21 cellular contexts compared by ENCODE assay signal in the genomic region with DNA sequence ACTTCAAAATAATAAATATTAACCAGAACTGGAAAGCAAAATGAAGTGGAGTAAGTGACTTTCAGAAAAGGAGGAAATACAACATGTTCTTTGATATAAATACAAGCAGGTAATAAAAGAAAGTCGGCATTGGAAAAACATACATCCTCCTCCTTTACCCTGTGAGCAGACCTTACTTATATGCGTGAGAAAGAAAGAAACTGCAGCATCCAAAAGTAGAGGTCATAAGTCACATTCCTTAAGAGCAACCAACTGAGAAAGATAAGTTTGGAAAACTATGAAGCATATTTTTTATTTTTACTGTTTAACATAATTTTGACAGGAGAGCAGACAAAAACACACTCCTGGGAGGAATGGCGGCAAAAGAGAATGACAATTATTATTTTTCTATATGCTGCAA.
DNase-seq lines count a peak whose midpoint lies in the region; ATAC-seq and TF ChIP-seq lines count a peak whose summit lies in the region.
"Had no signal": no experiment of that assay in that cellular context is flagged by ENCODE, and none has a peak within 500 bp of the region (broad histone marks: within the 10 kb centered on the region; RNA-seq: fewer than 3 reads in every experiment).

No MANE protein-coding gene starts in this region.

- CTCF ChIA-PET in A673 (lab: Charles Lee), result no interaction called here
- CTCF ChIA-PET in activated CD4-positive, alpha-beta memory T cell treated with anti-CD3 and anti-CD28 coated beads for 36 hours (lab: Charles Lee), result no interaction called here

- H3K4me1 ChIP-seq in A673 (ENCODE audit: insufficient read depth, low read length, poor library complexity, severe bottlenecking), result peaks cover 51% of the 10 kb centered on the region
- peaks cover 65% of the 10 kb centered on the region for H3K4me1 ChIP-seq in Loucy (ENCODE audit: insufficient read depth, low read length, poor library complexity, severe bottlenecking)
- peaks cover 11% of the 10 kb centered on the region for H3K4me1 ChIP-seq in lower lobe of right lung
- peaks cover 7% of the 10 kb centered on the region for H3K4me1 ChIP-seq in MM.1S (ENCODE audit: low read length)
- H3K4me1 ChIP-seq: A549 had no signal

- no peaks in the 10 kb centered on the region for H3K36me3 Mint-ChIP-seq in activated CD4-positive, alpha-beta memory T cell treated with anti-CD3 and anti-CD28 coated beads for 36 hours
- H3K36me3 Mint-ChIP-seq: T-cell had no signal

- H3K9me3 ChIP-seq in A673 (ENCODE audit: low read depth, low read length, poor library complexity, severe bottlenecking) (no peaks in the 10 kb centered on the region), Loucy (ENCODE audit: insufficient read depth, low read depth, low read length) (no peaks in the 10 kb centered on the region), lower lobe of right lung (no peaks in the 10 kb centered on the region), MM.1S (replicated peaks; ENCODE audit: insufficient read depth, low read length) (no peaks in the 10 kb centered on the region)
- H3K9me3 ChIP-seq: A549, left lung had no signal

- H3F3A ChIP-seq in Loucy (ENCODE audit: low read depth) (peaks cover 11% of the 10 kb centered on the region; the same call in 1 of the 2 replicates), MM.1S (ENCODE audit: insufficient read depth, low read length) (no peaks in the 10 kb centered on the region)

- BruUV-seq in A673 (replicated peaks; lab: Mats Ljungman, UMichigan), result no TSS peak

- peaks cover 35% of the 10 kb centered on the region for H3K4me1 Mint-ChIP-seq in activated CD4-positive, alpha-beta memory T cell treated with anti-CD3 and anti-CD28 coated beads for 36 hours (ENCODE audit: low read depth)

- no peaks in the 10 kb centered on the region for H3K27me3 ChIP-seq in A673 (replicated peaks; ENCODE audit: insufficient read depth, low read depth, low read length, poor library complexity)
- no peaks in the 10 kb centered on the region for H3K27me3 ChIP-seq in Loucy (ENCODE audit: insufficient read depth, low read length, poor library complexity, severe bottlenecking)
- no peaks in the 10 kb centered on the region for H3K27me3 ChIP-seq in lower lobe of right lung (ENCODE audit: low read depth)
- no peaks in the 10 kb centered on the region for H3K27me3 ChIP-seq in MM.1S (replicated peaks; ENCODE audit: insufficient read depth, low read length)
- H3K27me3 ChIP-seq: left lung had no signal

- H3K27ac Mint-ChIP-seq in activated CD4-positive, alpha-beta memory T cell treated with anti-CD3 and anti-CD28 coated beads for 36 hours, result no peak overlapping the region

- H4K20me1 ChIP-seq in Loucy (ENCODE audit: insufficient read depth, low read length, poor library complexity, severe bottlenecking), result no peaks in the 10 kb centered on the region
- no peaks in the 10 kb centered on the region for H4K20me1 ChIP-seq in MM.1S (ENCODE audit: insufficient read depth, low read length)

- no peak for ATAC-seq in lower lobe of right lung
- ATAC-seq: A549, left lung had no signal

- H3K27ac ChIP-seq in A673 (ENCODE audit: low read depth, low read length, poor library complexity, severe bottlenecking), result peak overlapping the region; percentile 66
- peak overlapping the region; percentile 53 for H3K27ac ChIP-seq in lower lobe of right lung
- H3K27ac ChIP-seq in MM.1S (ENCODE audit: low read length), result no peak overlapping the region
- H3K27ac ChIP-seq: A549, GM23248 had no signal

- POLR2A ChIA-PET in A673 (lab: Charles Lee; ENCODE audit: low non-redundant PET), result no interaction called here
- POLR2A ChIA-PET in activated CD4-positive, alpha-beta memory T cell treated with anti-CD3 and anti-CD28 coated beads for 36 hours (lab: Charles Lee), result no interaction called here

- H3K4me3 ChIP-seq in A673 (ENCODE audit: low read depth, low read length, poor library complexity, severe bottlenecking) (no peak overlapping the region), Loucy (ENCODE audit: low read length, poor library complexity, severe bottlenecking) (peak overlapping the region; percentile 69), choroid plexus epithelial cell (ENCODE audit: low read depth, low read length) (no peak overlapping the region), lower lobe of right lung (no peak overlapping the region), MM.1S (ENCODE audit: low read length) (no peak overlapping the region)
- H3K4me3 ChIP-seq: A549, left lung had no signal

- no peak for DNase-seq in A673 (ENCODE audit: low spot score)
- DNase-seq in choroid plexus epithelial cell (ENCODE audit: low read depth), result peak; percentile 62
- DNase-seq in lower lobe of right lung, result no peak
- DNase-seq in MM.1S, result no peak
- DNase-seq in amniotic stem cell (lab: John Stamatoyannopoulos, UW), result no peak
- no peak for DNase-seq in NCI-H446 (lab: John Stamatoyannopoulos, UW)
- DNase-seq in activated CD4-positive, alpha-beta memory T cell treated with anti-CD3 and anti-CD28 coated beads for 36 hours, result no peak
- DNase-seq: activated CD8-positive, alpha-beta memory T cell treated with anti-CD3 and anti-CD28 coated beads, Interleukin-2, amount 50 U/mL, for 48 hours; activated effector memory CD4-positive, alpha-beta T cell treated with anti-CD3 and anti-CD28 coated beads, Interleukin-2, amount 50 U/mL, for 16 hours; caudate nucleus; glutamatergic neuron; GM23248; IMR-90; left lung; NCI-H1694; NCI-H748 treated with DMSO at 0.1 percent for 48 hours; retina; SHP77 treated with DMSO at 0.1 percent for 48 hours; T-cell had no signal

- intact Hi-C loops in A673 (cut with micrococcal nuclease; ENCODE audit: unreplicated experiment) (no loop called here), lower lobe of right lung (cut with DNase I) (no loop called here)
- intact Hi-C loops in activated CD4-positive, alpha-beta memory T cell treated with anti-CD3 and anti-CD28 coated beads for 36 hours (cut with micrococcal nuclease), result loop anchor here (2.0 kb wide), 1 partner anchor 15 kb away; no protein-coding TSS in a partner anchor

- H3K36me3 ChIP-seq in A673 (ENCODE audit: insufficient read depth, low read length, poor library complexity, severe bottlenecking) (no peaks in the 10 kb centered on the region), Loucy (ENCODE audit: insufficient read depth, low read length) (no peaks in the 10 kb centered on the region; the same call in 1 of the 2 replicates), lower lobe of right lung (no peaks in the 10 kb centered on the region), MM.1S (replicated peaks; ENCODE audit: insufficient read depth, low read length) (no peaks in the 10 kb centered on the region)
- H3K36me3 ChIP-seq: left lung had no signal

- H3K27me3 Mint-ChIP-seq in activated CD4-positive, alpha-beta memory T cell treated with anti-CD3 and anti-CD28 coated beads for 36 hours, result no peaks in the 10 kb centered on the region
- H3K27me3 Mint-ChIP-seq: T-cell had no signal

- H3K9me2 ChIP-seq in Loucy (replicated peaks; ENCODE audit: low read depth, low read length) (no peaks in the 10 kb centered on the region), MM.1S (replicated peaks; ENCODE audit: insufficient read depth, low read length) (no peaks in the 10 kb centered on the region)

- no peak overlapping the region for H2AFZ ChIP-seq in Loucy (ENCODE audit: low read length)
- no peak overlapping the region for H2AFZ ChIP-seq in MM.1S (ENCODE audit: low read length)

- TF ChIP-seq CTCF in A673 (conservative IDR thresholded peaks at IDR 0.05; ENCODE audit: low read depth, low read length) (no peak), Loucy (conservative IDR thresholded peaks at IDR 0.05; ENCODE audit: low read length) (no peak), choroid plexus epithelial cell (conservative IDR thresholded peaks at IDR 0.05; ENCODE audit: low read depth, low read length) (no peak), lower lobe of right lung (IDR thresholded peaks at IDR 0.05) (no peak), MM.1S (IDR thresholded peaks at IDR 0.05; ENCODE audit: low read length) (no peak)

- H3K9me3 Mint-ChIP-seq in activated CD4-positive, alpha-beta memory T cell treated with anti-CD3 and anti-CD28 coated beads for 36 hours, result peaks cover 4% of the 10 kb centered on the region

- H3K9ac ChIP-seq in Loucy (ENCODE audit: low read depth, low read length, poor library complexity, severe bottlenecking), result peak overlapping the region; percentile 53
- H3K9ac ChIP-seq in MM.1S (ENCODE audit: low read length), result no peak overlapping the region
- H3K9ac ChIP-seq: GM23248 had no signal

- no peaks in the 10 kb centered on the region for H3K79me2 ChIP-seq in Loucy (ENCODE audit: insufficient read depth, low read length)
- H3K79me2 ChIP-seq in MM.1S (ENCODE audit: low read length), result no peaks in the 10 kb centered on the region

- H3K4me2 ChIP-seq in Loucy (ENCODE audit: low read depth, low read length, poor library complexity, severe bottlenecking) (peak overlapping the region; percentile 90), MM.1S (ENCODE audit: low read depth, low read length) (no peak overlapping the region)
- H3K4me2 ChIP-seq: A549 had no signal

- H3K4me3 Mint-ChIP-seq in activated CD4-positive, alpha-beta memory T cell treated with anti-CD3 and anti-CD28 coated beads for 36 hours, result no peak overlapping the region
